Comparison of ENCODE assay signal across 9 cellular contexts in genomic region chr5:157516016-157516415, GRCh38. TPM values are rescaled to one million over a fixed set of nuclear protein-coding genes. Genes with fewer than 3 reads are reported as not detected.
A peak's percentile ranks its signal among the peaks of the same experiment; 100 is the strongest.
DNase-seq lines count a peak whose midpoint lies in the region; ATAC-seq and TF ChIP-seq lines count a peak whose summit lies in the region.
"Had no signal": no experiment of that assay in that cellular context is flagged by ENCODE, and none has a peak within 500 bp of the region (broad histone marks: within the 10 kb centered on the region; RNA-seq: fewer than 3 reads in every experiment).

No MANE protein-coding gene starts in this region.

- H3K27me3 ChIP-seq in breast epithelium = no peaks in the 10 kb centered on the region

- H3K27me3 Mint-ChIP-seq in MCF 10A (ENCODE audit: insufficient read depth, unreplicated experiment) (no peaks in the 10 kb centered on the region), mesothelial cell of epicardium (ENCODE audit: low read depth) (no peaks in the 10 kb centered on the region)

- ATAC-seq in GM18519 (IDR thresholded peaks at IDR 0.05; ENCODE audit: low FRiP score, unreplicated experiment) = no peak

- H3K9me3 Mint-ChIP-seq in MCF 10A (ENCODE audit: unreplicated experiment) (no peaks in the 10 kb centered on the region), mesothelial cell of epicardium (no peaks in the 10 kb centered on the region)

- BruUV-seq in MCF 10A (replicated peaks; lab: Mats Ljungman, UMichigan) = no TSS peak

- H3K4me3 Mint-ChIP-seq in MCF 10A (ENCODE audit: unreplicated experiment) (no peak overlapping the region), mesothelial cell of epicardium (no peak overlapping the region)

- no peaks in the 10 kb centered on the region for H3K36me3 Mint-ChIP-seq in MCF 10A (ENCODE audit: insufficient read depth, unreplicated experiment)
- peaks cover 6% of the 10 kb centered on the region for H3K36me3 Mint-ChIP-seq in mesothelial cell of epicardium

- H3K27ac ChIP-seq in breast epithelium (peak overlapping the region in 1 of 2 donors; percentile 41), urinary bladder (ENCODE audit: low read depth) (peak overlapping the region; percentile 47)

- H3K4me3 ChIP-seq in breast epithelium (no peak overlapping the region), urinary bladder (ENCODE audit: low read depth, low read length) (no peak overlapping the region)

- H3K4me1 Mint-ChIP-seq in MCF 10A (ENCODE audit: insufficient read depth, unreplicated experiment) (peaks cover 33% of the 10 kb centered on the region), mesothelial cell of epicardium (peaks cover 35% of the 10 kb centered on the region)

- TF ChIP-seq CTCF in MCF 10A (IDR thresholded peaks at IDR 0.05; ENCODE audit: unreplicated experiment) (no peak), breast epithelium (IDR thresholded peaks at IDR 0.05) (no peak), mesothelial cell of epicardium (IDR thresholded peaks at IDR 0.05; ENCODE audit: unreplicated experiment) (no peak)

- no peaks in the 10 kb centered on the region for H3K36me3 ChIP-seq in breast epithelium
- no peaks in the 10 kb centered on the region for H3K36me3 ChIP-seq in urinary bladder (ENCODE audit: insufficient read depth)

- H3K27ac Mint-ChIP-seq in MCF 10A (ENCODE audit: low read depth, unreplicated experiment) (no peak overlapping the region), mesothelial cell of epicardium (peak overlapping the region; percentile 41)

- TF ChIP-seq POLR2A in breast epithelium (IDR thresholded peaks at IDR 0.05) = no peak

- DNase-seq in MCF 10A (ENCODE audit: unreplicated experiment) (peak; percentile 88), breast epithelium (ENCODE audit: low spot score in 2 of 2) (no peak), astrocyte of the hippocampus (ENCODE audit: low read depth, low spot score) (peak; percentile 91), mesothelial cell of epicardium (ENCODE audit: low spot score in 2 of 2, unreplicated experiment in 2 of 2) (no peak), SIG-M5 (lab: John Stamatoyannopoulos, UW) (no peak), NCI-H128 (lab: John Stamatoyannopoulos, UW; ENCODE audit: unreplicated experiment) (no peak)
- DNase-seq: DMS153 had no signal

- POLR2A ChIA-PET in MCF 10A (lab: Yijun Ruan, JAX) = interaction anchor here (0.8 to 1.4 kb wide), 5 partner anchors 12 to 215 kb away, joined by 3 to 5 read pairs (median 3); partner anchors contain the start of gene THG1L

- H3K4me1 ChIP-seq in breast epithelium = no peaks in the 10 kb centered on the region
- no peaks in the 10 kb centered on the region for H3K4me1 ChIP-seq in urinary bladder (ENCODE audit: insufficient read depth)

- WGBS in urinary bladder = 48% methylated on average over 3 of the region's 3 CpGs

- no peaks in the 10 kb centered on the region for H3K9me3 ChIP-seq in breast epithelium

- intact Hi-C loops in MCF 10A (cut with micrococcal nuclease) (loop anchor here (2.0 kb wide), 1 partner anchor 43 kb away; no protein-coding TSS in a partner anchor), breast epithelium (cut with DNase I; ENCODE audit: low total_unique reads) (no loop called here)

- CTCF ChIA-PET in MCF 10A (lab: Yijun Ruan, JAX) = interaction anchor here (0.6 to 1.9 kb wide), 7 partner anchors 9 to 203 kb away, joined by 3 to 6 read pairs (median 3); no protein-coding TSS in a partner anchor

RNA-seq across cellular contexts. Expression of gene NIPAL4, which starts 56.0 kb away (rescaled TPM):
- total RNA-seq in MCF 10A (2022) (0.40 and 0.96 TPM in 2 replicates), breast epithelium (under 1 TPM; under 0.01 to 0.29 (median 0.16) TPM), mesothelial cell of epicardium (0.18 to 0.49 TPM (median 0.40 TPM) in 3 replicates), urinary bladder (5.0 TPM)
- 14.6 TPM for polyA plus RNA-seq in urinary bladder

RNA-seq across cellular contexts. Expression of gene ADAM19, which starts 59.6 kb away (rescaled TPM):
- total RNA-seq in MCF 10A (2022) = 0.47 and 0.96 TPM in 2 replicates
- 1 to 10 TPM; 1.9 to 3.6 (median 3.5) TPM for total RNA-seq in breast epithelium
- total RNA-seq in mesothelial cell of epicardium = 17.1 to 19.7 TPM (median 19.7 TPM) in 3 replicates
- total RNA-seq in urinary bladder = 49.8 TPM
- polyA plus RNA-seq in urinary bladder = 26.4 TPM

Comparison
In these comparisons a context has a peak if more than half of its experiments do, and no peak if none do; other contexts are left out.
1. DNase-seq: peak in MCF 10A (single experiment) and astrocyte of the hippocampus (single experiment); none in breast epithelium (0 of 2), mesothelial cell of epicardium (0 of 2), SIG-M5 (single experiment) and NCI-H128 (single experiment).